In genomic region chr3:38496131-38496910, GRCh38 we compare ENCODE assay signal across 8 cellular contexts. TPM values are rescaled to one million over a fixed set of nuclear protein-coding genes. Genes with fewer than 3 reads are reported as not detected.
A peak's percentile ranks its signal among the peaks of the same experiment; 100 is the strongest.
DNase-seq lines count a peak whose midpoint lies in the region; ATAC-seq and TF ChIP-seq lines count a peak whose summit lies in the region.

Gene EXOG, plus strand, starts transcription at chr3:38496340. Its CDS starts 28 bp downstream, at chr3:38496368.

- no peaks in the 10 kb centered on the region for H4K20me1 ChIP-seq in OCI-LY7 (ENCODE audit: insufficient read depth, low read length)

- H3K4me1 Mint-ChIP-seq in IgD-negative memory B cell = peaks cover 6 to 10% (median 10%) of the 10 kb centered on the region in 3 donors

- TSS peak; percentile 93 for BruUV-seq in OCI-LY7 (replicated peaks; lab: Mats Ljungman, UMichigan)

- intact Hi-C loops in OCI-LY7 (cut with micrococcal nuclease; ENCODE audit: unreplicated experiment) = loop anchor here (1.0 kb wide), 1 partner anchor 159 kb away; no protein-coding TSS in a partner anchor

- peak within 1 kb of the TSS; percentile 84 to 91 (median 88) for H3K27ac Mint-ChIP-seq in IgD-negative memory B cell

- peak; percentile 89 for TF ChIP-seq CTCF in OCI-LY7 (conservative IDR thresholded peaks at IDR 0.05; ENCODE audit: low read length)
- TF ChIP-seq CTCF in epithelial cell of esophagus (IDR thresholded peaks at IDR 0.05; ENCODE audit: insufficient read depth, low read depth, low read length, missing control alignments) = peak; percentile 76

- no peaks in the 10 kb centered on the region for H3K27me3 Mint-ChIP-seq in IgD-negative memory B cell

- H3K9me3 Mint-ChIP-seq in IgD-negative memory B cell = no peaks in the 10 kb centered on the region

- peak within 1 kb of the TSS; percentile 93 to 97 (median 96) for H3K4me3 Mint-ChIP-seq in IgD-negative memory B cell

- H3K9me2 ChIP-seq in OCI-LY7 (ENCODE audit: insufficient read depth, low read length) = no peaks in the 10 kb centered on the region

- peak; percentile 90 for ATAC-seq in GM21528 (IDR thresholded peaks at IDR 0.05; ENCODE audit: low FRiP score, unreplicated experiment)

- H2AFZ ChIP-seq in OCI-LY7 (ENCODE audit: low read length) = peak within 1 kb of the TSS; percentile 88

- peaks cover 16% of the 10 kb centered on the region; the same call in 1 of the 2 replicates for H3K79me2 ChIP-seq in OCI-LY7 (ENCODE audit: insufficient read depth, low read depth, low read length)

- CTCF ChIA-PET in OCI-LY7 (lab: Charles Lee; ENCODE audit: unreplicated experiment) = interaction anchor here (0.6 to 1.1 kb wide), 6 partner anchors 11 to 655 kb away, joined by 3 to 9 read pairs (median 4); no protein-coding TSS in a partner anchor

- H3K9me3 ChIP-seq in OCI-LY7 (ENCODE audit: low read length) = no peaks in the 10 kb centered on the region
- H3K9me3 ChIP-seq in mononuclear cell (ENCODE audit: low read depth, low read length) = no peaks in the 10 kb centered on the region

- H3K4me2 ChIP-seq in OCI-LY7 (ENCODE audit: low read length) = peak within 1 kb of the TSS; percentile 88

- peak; percentile 45 for DNase-seq in DMS153 (lab: John Stamatoyannopoulos, UW)
- peak; percentile 95 for DNase-seq in OCI-LY7 (ENCODE audit: low spot score)
- DNase-seq in activated T-cell treated with anti-CD3 and anti-CD28 coated beads for 1 hour (ENCODE audit: low read depth) = peak; percentile 98
- peak; percentile 90 for DNase-seq in epithelial cell of esophagus (ENCODE audit: low read depth)
- peak; percentile 90 to 91 for DNase-seq in stimulated activated CD8-positive, alpha-beta memory T cell treated with anti-CD3 and anti-CD28 coated beads, Interleukin-4, amount 100 ng/mL, for 1 hour (ENCODE audit: low read depth in 2 of 2, low spot score in 1 of 2)

- H3K27me3 ChIP-seq in mononuclear cell (ENCODE audit: insufficient read depth, low read length) = no peaks in the 10 kb centered on the region

- POLR2A ChIA-PET in OCI-LY7 (lab: Charles Lee) = interaction anchor here (0.6 to 1.6 kb wide), 17 partner anchors 10 to 1734 kb away, joined by 3 to 9 read pairs (median 4); no protein-coding TSS in a partner anchor

- H3K4me1 ChIP-seq in OCI-LY7 (ENCODE audit: insufficient read depth, low read length, poor library complexity, severe bottlenecking) (peaks cover 13% of the 10 kb centered on the region), mononuclear cell (ENCODE audit: insufficient read depth, low read length) (peaks cover 6% of the 10 kb centered on the region)

- peaks cover 6% of the 10 kb centered on the region for H3K36me3 Mint-ChIP-seq in IgD-negative memory B cell

- peaks cover 37% of the 10 kb centered on the region for H3K36me3 ChIP-seq in OCI-LY7 (ENCODE audit: insufficient read depth, low read length)

- H3K27ac ChIP-seq in OCI-LY7 (ENCODE audit: low read depth, low read length, poor library complexity, severe bottlenecking) = peak within 1 kb of the TSS; percentile 59

- H3K4me3 ChIP-seq in OCI-LY7 (ENCODE audit: low read depth, low read length, poor library complexity, severe bottlenecking) (peak within 1 kb of the TSS; percentile 77), epithelial cell of esophagus (ENCODE audit: low read length) (peak within 1 kb of the TSS; percentile 83), mononuclear cell (ENCODE audit: low read length) (peak within 1 kb of the TSS; percentile 84)

RNA-seq across cellular contexts. Expression of gene EXOG, which starts in this region (rescaled TPM):
- 13.6 TPM for polyA plus RNA-seq in IgD-negative memory B cell
- total RNA-seq in OCI-LY7 (2014; rRNA removed; shearing (Covaris generic)) = 15.8 and 30.7 TPM in 2 replicates
- total RNA-seq in OCI-LY7 (2022) = 41.2 and 42.3 TPM in 2 replicates
- total RNA-seq in mononuclear cell = 13.3 TPM

Comparison
In these comparisons a context has a peak if more than half of its experiments do, and no peak if none do; other contexts are left out.
1. Peak in every context shown above with its lines: DNase-seq, ATAC-seq, H3K4me3 ChIP-seq and H3K27ac ChIP-seq.
2. DNase-seq: peak in every context shown above with its lines; median percentile 98 in activated T-cell treated with anti-CD3 and anti-CD28 coated beads for 1 hour; 95 in OCI-LY7; 90 in stimulated activated CD8-positive, alpha-beta memory T cell treated with anti-CD3 and anti-CD28 coated beads, Interleukin-4, amount 100 ng/mL, for 1 hour; 90 in epithelial cell of esophagus; 45 in DMS153.